In the genomic region with DNA sequence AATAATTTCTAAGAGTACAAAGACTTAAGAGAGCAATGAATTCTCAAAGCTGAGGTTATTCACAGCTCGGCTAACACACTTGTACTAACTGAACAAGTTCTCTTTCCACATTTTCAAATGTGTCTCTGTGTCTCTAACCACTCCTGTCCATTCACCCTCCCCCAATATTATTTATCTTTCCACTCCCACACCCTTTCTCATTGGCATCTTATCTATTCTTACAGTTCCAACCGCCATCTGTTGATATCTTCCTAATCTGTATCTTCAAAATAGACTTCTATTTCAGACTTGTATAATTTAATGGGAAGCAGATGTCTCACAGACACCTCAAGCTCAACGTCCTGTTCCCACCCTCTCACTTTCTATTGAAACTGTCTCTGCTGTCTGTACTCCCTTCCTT, we compare ENCODE assay signal across 1 cellular context.
TF ChIP-seq lines count a peak whose summit lies in the region.

No MANE protein-coding gene starts in this region.

TF ChIP-seq in SK-N-SH treated with all-trans-retinoic acid at 6 μM for 48 hours, 23 proteins besides CTCF, POLR2A, EP300 and RAD21 (continued from another document):
- TF ChIP-seq TSHZ2 (CRISPR knock-in tag; IDR thresholded peaks at IDR 0.05) (no peak), BACH2 (CRISPR knock-in tag; IDR thresholded peaks at IDR 0.05; ENCODE audit: borderline replicate concordance) (no peak), ISL1 (CRISPR knock-in tag; IDR thresholded peaks at IDR 0.05) (no peak), CSDC2 (CRISPR knock-in tag; IDR thresholded peaks at IDR 0.05) (no peak), ZNF70 (CRISPR knock-in tag; IDR thresholded peaks at IDR 0.05) (no peak), SNAI2 (CRISPR knock-in tag; IDR thresholded peaks at IDR 0.05) (no peak), TCF4 (CRISPR knock-in tag; IDR thresholded peaks at IDR 0.05; ENCODE audit: borderline replicate concordance) (no peak)
